ENCODE assay signal across 20 cellular contexts in the genomic region with DNA sequence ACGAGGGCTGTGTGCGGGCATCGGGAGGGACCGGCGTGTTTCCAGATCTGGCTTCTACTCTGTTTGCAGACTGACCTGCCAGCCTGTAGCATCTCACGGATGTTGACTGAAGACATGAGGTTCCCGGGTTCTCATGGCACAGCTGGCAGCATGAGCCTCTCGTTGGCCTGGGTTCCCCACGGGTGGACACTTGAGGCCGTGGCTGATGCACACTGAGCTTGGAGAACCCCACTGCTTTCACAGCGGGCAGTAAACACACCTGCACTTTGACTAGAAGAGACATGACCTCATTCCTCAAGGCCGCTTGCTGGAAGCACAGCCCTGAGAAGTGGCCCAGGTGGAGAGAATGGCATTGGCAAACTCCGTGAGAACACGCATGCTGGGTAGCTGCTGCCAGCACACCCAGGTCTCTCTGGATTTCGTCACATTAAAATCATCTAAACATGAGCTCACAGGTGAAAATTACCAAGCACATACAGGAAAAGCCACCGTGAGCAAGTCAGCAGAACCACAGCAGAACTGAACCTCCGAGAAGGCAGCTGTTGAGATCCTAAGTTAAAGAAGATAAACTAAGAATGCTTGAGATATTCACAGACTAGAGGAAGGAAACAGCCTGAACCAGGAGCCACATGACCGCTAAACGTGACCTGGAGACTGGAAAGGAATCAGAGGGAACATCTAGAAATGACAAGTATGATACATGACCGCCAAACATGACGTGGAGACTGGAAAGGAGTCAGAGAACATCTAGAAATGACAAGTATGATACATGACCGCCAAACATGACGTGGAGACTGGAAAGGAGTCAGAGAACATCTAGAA. TPM values are rescaled to one million over a fixed set of nuclear protein-coding genes. Genes with fewer than 3 reads are reported as not detected.
A peak's percentile ranks its signal among the peaks of the same experiment; 100 is the strongest.
DNase-seq lines count a peak whose midpoint lies in the region; ATAC-seq, FAIRE-seq and TF ChIP-seq lines count a peak whose summit lies in the region.
"Had no signal": no experiment of that assay in that cellular context is flagged by ENCODE, and none has a peak within 500 bp of the region (broad histone marks: within the 10 kb centered on the region; RNA-seq: fewer than 3 reads in every experiment).

No MANE protein-coding gene starts in this region.

- H3K9me3 Mint-ChIP-seq in activated naive CD4-positive, alpha-beta T cell treated with anti-CD3 and anti-CD28 coated beads, Interleukin-2, amount 50 U/mL, for 72 hours, result no peaks in the 10 kb centered on the region
- H3K9me3 Mint-ChIP-seq: HFFc6 had no signal

- no peak overlapping the region for H3K4me3 ChIP-seq in IMR-90 (ENCODE audit: insufficient read depth, low read depth, low read length)
- no peak overlapping the region for H3K4me3 ChIP-seq in body of pancreas
- no peak overlapping the region for H3K4me3 ChIP-seq in keratinocyte (ENCODE audit: control insufficient read depth in 2 of 3, extremely low read depth in 1 of 3, insufficient read depth in 2 of 3, low read depth in 1 of 3, low read length in 3 of 3)
- no peak overlapping the region for H3K4me3 ChIP-seq in trophoblast cell (ENCODE audit: low read depth, low read length)
- H3K4me3 ChIP-seq in foreskin fibroblast (ENCODE audit: low read depth in 1 of 2, low read length in 2 of 2), result no peak overlapping the region
- H3K4me3 ChIP-seq: MG63 had no signal

- H2BK20ac ChIP-seq in IMR-90 (ENCODE audit: low read depth, low read length), result 0 out of 2 replicates have a peak overlapping the region, but pooled peaks have one; percentile 77

- TF ChIP-seq POLR2A in IMR-90 (IDR thresholded peaks at IDR 0.05; ENCODE audit: low read depth, low read length) (no peak), body of pancreas (IDR thresholded peaks at IDR 0.05) (peak in 2 of 3 donors; percentile 66 to 70)

- H3K4me2 ChIP-seq in IMR-90 (ENCODE audit: low read depth, low read length) (no peak overlapping the region), keratinocyte (ENCODE audit: control insufficient read depth, extremely low read depth, insufficient read depth, low read depth, low read length) (no peak overlapping the region), trophoblast cell (ENCODE audit: low read length) (no peak overlapping the region)
- H3K4me2 ChIP-seq: KMS-11 had no signal

- in situ Hi-C loops in IMR-90 (cut with MboI; ENCODE audit: low sequenced_read_pairs), result no loop called here

- H4K5ac ChIP-seq in IMR-90 (ENCODE audit: low read depth, low read length), result no peak overlapping the region

- no peak overlapping the region for H4K12ac ChIP-seq in trophoblast cell (ENCODE audit: low read depth, low read length)

- H3K14ac ChIP-seq in IMR-90 (replicated peaks; ENCODE audit: low read depth, low read length), result no peak overlapping the region
- no peak overlapping the region for H3K14ac ChIP-seq in trophoblast cell (ENCODE audit: low read length)

- H2BK5ac ChIP-seq in IMR-90 (ENCODE audit: low read depth, low read length, poor library complexity, severe bottlenecking) (peak overlapping the region; percentile 11), trophoblast cell (ENCODE audit: low read depth, low read length, poor library complexity) (no peak overlapping the region)

- H3K9ac ChIP-seq in IMR-90 (ENCODE audit: low read depth, low read length) (no peak overlapping the region), keratinocyte (ENCODE audit: control insufficient read depth, extremely low read depth, insufficient read depth, low read length) (no peak overlapping the region), trophoblast cell (ENCODE audit: low read length) (no peak overlapping the region)
- H3K9ac ChIP-seq: KMS-11 had no signal

- no peak overlapping the region for H2BK15ac ChIP-seq in IMR-90 (ENCODE audit: low read depth, low read length)

- H3K18ac ChIP-seq in IMR-90 (ENCODE audit: low read depth, low read length) (no peak overlapping the region), trophoblast cell (ENCODE audit: low read length) (peak overlapping the region; percentile 10)

- ATAC-seq in IMR-90 (ENCODE audit: low read depth) (no peak), body of pancreas (peak; percentile 92)
- no peak for ATAC-seq in activated naive CD4-positive, alpha-beta T cell treated with anti-CD3 and anti-CD28 coated beads, Interleukin-2, amount 50 U/mL, for 72 hours
- ATAC-seq: Right ventricle myocardium inferior had no signal

- H2AFZ ChIP-seq in IMR-90 (replicated peaks; ENCODE audit: low read length, poor library complexity), result no peak overlapping the region
- H2AFZ ChIP-seq in keratinocyte (ENCODE audit: control insufficient read depth, low read length), result no peak overlapping the region
- no peak overlapping the region for H2AFZ ChIP-seq in trophoblast cell (ENCODE audit: insufficient read depth, low read length, poor library complexity)

- H4K20me1 ChIP-seq in IMR-90 (ENCODE audit: insufficient read depth, low read length) (peaks cover 20% of the 10 kb centered on the region), keratinocyte (ENCODE audit: control insufficient read depth, extremely low read depth, insufficient read depth, low read length) (no peaks in the 10 kb centered on the region)

- peak; percentile 29 for FAIRE-seq in keratinocyte (lab: Jason Lieb, UNC)
- FAIRE-seq in frontal cortex (lab: Jason Lieb, UNC), result no peak
- FAIRE-seq: GM12891, H54 had no signal

- intact Hi-C loops in IMR-90 (cut with micrococcal nuclease) (loop anchor here (5.0 kb wide), 1 partner anchor 47 kb away; a partner anchor contains a TSS), body of pancreas (cut with DNase I) (no loop called here)

- no peak overlapping the region for H3K56ac ChIP-seq in IMR-90 (ENCODE audit: extremely low read depth, insufficient read depth, low read length)

- H3K9me1 ChIP-seq in IMR-90 (ENCODE audit: insufficient read depth, low read length) (peaks cover 32% of the 10 kb centered on the region), keratinocyte (ENCODE audit: control insufficient read depth, extremely low read depth, insufficient read depth, low read length) (peaks cover 6% of the 10 kb centered on the region)

- DNase-seq in IMR-90 (no peak), body of pancreas (peak; percentile 94 to 97 (median 95)), keratinocyte (ENCODE audit: low read depth, low spot score) (no peak), trophoblast cell (peak in 1 of 2 donors; percentile 66), GM19240 (ENCODE audit: insufficient read length, low spot score) (no peak), foreskin fibroblast (no peak), frontal cortex (ENCODE audit: low spot score in 2 of 2) (no peak)
- no peak for DNase-seq in activated naive CD4-positive, alpha-beta T cell treated with anti-CD3 and anti-CD28 coated beads, Interleukin-2, amount 50 U/mL, for 72 hours (ENCODE audit: low spot score in 2 of 2)
- DNase-seq: DND-41, GF-D8, HFFc6, MG63, NCI-H1092 treated with DMSO at 0.1 percent for 48 hours, NCI-H1694, NCI-H2227 treated with DMSO at 0.1 percent for 48 hours, NCI-H524 had no signal

- H3K79me1 ChIP-seq in IMR-90 (ENCODE audit: low read depth in 1 of 2, low read length in 2 of 2), result peaks cover 22 to 62% of the 10 kb centered on the region in 2 experiments
- no peaks in the 10 kb centered on the region for H3K79me1 ChIP-seq in trophoblast cell (ENCODE audit: low read length)

- H3K79me2 ChIP-seq in keratinocyte (ENCODE audit: control insufficient read depth, insufficient read depth, low read length) (peaks cover 21% of the 10 kb centered on the region), trophoblast cell (ENCODE audit: control insufficient read depth, insufficient read depth, low read length, poor library complexity) (no peaks in the 10 kb centered on the region)

- CTCF ChIA-PET in IMR-90 (lab: Yijun Ruan, JAX), result interaction anchor here (0.6 to 1.1 kb wide), 2 partner anchors 19 to 74 kb away, joined by 3 read pairs; no protein-coding TSS in a partner anchor

- H3K36me3 Mint-ChIP-seq in activated naive CD4-positive, alpha-beta T cell treated with anti-CD3 and anti-CD28 coated beads, Interleukin-2, amount 50 U/mL, for 72 hours, result peaks cover 0 to 6% of the 10 kb centered on the region in 2 donors

- BruUV-seq in IMR-90 (replicated peaks; lab: Mats Ljungman, UMichigan), result no TSS peak

- WGBS in IMR-90 (ENCODE audit: extremely low coverage in 2 of 2, insufficient read length in 1 of 2), 2 experiments, result 95% methylated on average over 7 of the region's 23 CpGs; no CpG with 5 or more reads in 1 of the 2 experiments
- WGBS in body of pancreas, 2 donors, result 35 to 48% methylated on average over 12 to 21 of the region's 23 CpGs
- no CpG with 5 or more reads among the region's 23 CpGs for WGBS in trophoblast cell (ENCODE audit: extremely low coverage, insufficient coverage, insufficient read length)

- no peak overlapping the region for H2BK12ac ChIP-seq in trophoblast cell (ENCODE audit: low read length)

- no peak overlapping the region for H3K27ac Mint-ChIP-seq in activated naive CD4-positive, alpha-beta T cell treated with anti-CD3 and anti-CD28 coated beads, Interleukin-2, amount 50 U/mL, for 72 hours

- no peak overlapping the region for H3K23ac ChIP-seq in IMR-90 (ENCODE audit: low read depth, low read length)
- H3K23ac ChIP-seq in trophoblast cell (ENCODE audit: low read length), result no peak overlapping the region

- TF ChIP-seq CTCF in IMR-90 (conservative IDR thresholded peaks at IDR 0.05; ENCODE audit: low read depth, low read length), result no peak
- peak in 2 of 7 experiments; percentile 12 to 16 for TF ChIP-seq CTCF in body of pancreas (IDR thresholded peaks at IDR 0.05)
- no peak for TF ChIP-seq CTCF in keratinocyte (optimal IDR thresholded peaks at IDR 0.05 in 1 of 3, IDR thresholded peaks at IDR 0.05 in 1 of 3, conservative IDR thresholded peaks at IDR 0.05 in 1 of 3; ENCODE audit: extremely low read depth in 1 of 3, insufficient read depth in 2 of 3, low read length in 3 of 3)
- TF ChIP-seq CTCF in foreskin fibroblast (IDR thresholded peaks at IDR 0.05; ENCODE audit: low read depth, low read length), result no peak

- H3K4ac ChIP-seq in IMR-90 (ENCODE audit: low read depth, low read length) (peak overlapping the region; percentile 72; the same call in 1 of the 2 replicates), trophoblast cell (ENCODE audit: low read depth, low read length) (no peak overlapping the region)

- TF ChIP-seq RAD21 in IMR-90 (IDR thresholded peaks at IDR 0.05; ENCODE audit: low read length), result no peak

- POLR2A ChIA-PET in IMR-90 (lab: Charles Lee; ENCODE audit: unreplicated experiment), result no interaction called here

- H4K8ac ChIP-seq in IMR-90 (ENCODE audit: low read depth in 2 of 2, low read length in 2 of 2), result no peak overlapping the region
- no peak overlapping the region for H4K8ac ChIP-seq in trophoblast cell (ENCODE audit: low read depth, low read length)

- peaks cover 21% of the 10 kb centered on the region for H3K4me1 ChIP-seq in IMR-90 (ENCODE audit: control insufficient read depth, insufficient read depth, low read length)
- peaks cover 68% of the 10 kb centered on the region for H3K4me1 ChIP-seq in body of pancreas
- peaks cover 39% of the 10 kb centered on the region for H3K4me1 ChIP-seq in keratinocyte (ENCODE audit: control insufficient read depth, extremely low read depth, insufficient read depth, low read length)
- peaks cover 3 to 7% of the 10 kb centered on the region in 2 experiments for H3K4me1 ChIP-seq in trophoblast cell (ENCODE audit: control insufficient read depth in 1 of 2, insufficient read depth in 2 of 2, low read length in 2 of 2)

- H3K27me3 ChIP-seq in IMR-90 (ENCODE audit: control insufficient read depth, insufficient read depth, low read length) (no peaks in the 10 kb centered on the region), body of pancreas (no peaks in the 10 kb centered on the region), keratinocyte (ENCODE audit: control insufficient read depth, extremely low read depth, insufficient read depth, low read length) (no peaks in the 10 kb centered on the region), trophoblast cell (ENCODE audit: insufficient read depth, low read length) (no peaks in the 10 kb centered on the region)
- H3K27me3 ChIP-seq: MG63 had no signal

- H3K27ac ChIP-seq in IMR-90 (ENCODE audit: insufficient read depth, low read length) (no peak overlapping the region), body of pancreas (peak overlapping the region; percentile 86 to 96 (median 91)), keratinocyte (ENCODE audit: control insufficient read depth, insufficient read depth, low read length) (no peak overlapping the region), trophoblast cell (ENCODE audit: low read depth, low read length) (no peak overlapping the region)
- H3K27ac ChIP-seq: KMS-11 had no signal

- no peak overlapping the region for H2AK9ac ChIP-seq in IMR-90 (replicated peaks; ENCODE audit: low read depth, low read length, poor library complexity)

- 0 out of 2 replicates have a peak overlapping the region, but pooled peaks have one; percentile 29 for H2AK5ac ChIP-seq in IMR-90 (ENCODE audit: low read depth, low read length)
- no peak overlapping the region for H2AK5ac ChIP-seq in trophoblast cell (ENCODE audit: low read length)

- dilution Hi-C loops in IMR-90 (cut with HindIII; ENCODE audit: low sequenced_read_pairs, unreplicated experiment) (no loop called here), keratinocyte (cut with MboI; ENCODE audit: extremely low pct_ligation_motif_present, low sequenced_read_pairs) (no loop called here)

- H3K9me3 ChIP-seq in IMR-90 (ENCODE audit: control insufficient read depth, insufficient read depth, low read length) (no peaks in the 10 kb centered on the region), body of pancreas (no peaks in the 10 kb centered on the region), keratinocyte (ENCODE audit: control insufficient read depth, low read depth, low read length) (no peaks in the 10 kb centered on the region), trophoblast cell (ENCODE audit: insufficient read depth, low read depth, low read length) (peaks cover 3% of the 10 kb centered on the region)
- H3K9me3 ChIP-seq: MG63 had no signal

- peak overlapping the region; percentile 86 for H2BK120ac ChIP-seq in IMR-90 (ENCODE audit: low read depth, low read length)
- H2BK120ac ChIP-seq in trophoblast cell (ENCODE audit: insufficient read depth, low read length, poor library complexity), result no peak overlapping the region

- peak overlapping the region; percentile 19; the same call in 1 of the 2 replicates for H4K91ac ChIP-seq in IMR-90 (ENCODE audit: insufficient read depth, low read depth, low read length)
- H4K91ac ChIP-seq in trophoblast cell (ENCODE audit: low read depth, low read length), result no peak overlapping the region

- peaks cover 38% of the 10 kb centered on the region for H3K36me3 ChIP-seq in IMR-90 (ENCODE audit: control insufficient read depth, insufficient read depth, low read length)
- peaks cover 0 to 15% of the 10 kb centered on the region in 2 donors for H3K36me3 ChIP-seq in body of pancreas (replicated peaks in 1 of 2; ENCODE audit: insufficient read depth in 1 of 2, low read depth in 2 of 2)
- H3K36me3 ChIP-seq in keratinocyte (ENCODE audit: control insufficient read depth in 2 of 2, extremely low read depth in 1 of 2, insufficient read depth in 2 of 2, low read length in 2 of 2), result peaks cover 26 to 46% of the 10 kb centered on the region in 2 experiments
- H3K36me3 ChIP-seq in trophoblast cell (ENCODE audit: control insufficient read depth in 1 of 2, insufficient read depth in 2 of 2, low read length in 2 of 2), result peaks cover 64% of the 10 kb centered on the region in 2 experiments

RNA-seq across cellular contexts. Expression of a gene that starts 32.5 kb away (rescaled TPM):
- 134 and 252 TPM in 2 replicates for total RNA-seq in IMR-90 (2012; rRNA removed)
- polyA plus RNA-seq in IMR-90 (2012; rRNA removed), result 181 and 211 TPM in 2 replicates
- 221 and 286 TPM in 2 replicates for polyA plus RNA-seq in IMR-90 (2012; cell fraction: cytosol; rRNA removed)
- 248 and 274 TPM in 2 replicates for polyA plus RNA-seq in IMR-90 (2012; cell fraction: nucleus; rRNA removed; ENCODE audit: low replicate concordance)
- total RNA-seq in body of pancreas, result 100 to 1,000 TPM; 147 to 158 TPM
- 42.7 to 77.9 TPM (median 55.2 TPM) in 3 replicates for polyA plus RNA-seq in keratinocyte
- polyA plus RNA-seq in keratinocyte (2011; ENCODE audit: low read depth), result 45.3 TPM
- 55.0 and 56.0 TPM in 2 replicates for polyA plus RNA-seq in keratinocyte (2011; cell fraction: cytosol; rRNA removed)
- polyA plus RNA-seq in keratinocyte (2011; cell fraction: nucleus; rRNA removed), result 32.1 and 38.4 TPM in 2 replicates
- 42.5 and 44.9 TPM in 2 replicates for polyA plus RNA-seq in keratinocyte (2012; ENCODE audit: low replicate concordance)
- polyA minus RNA-seq in keratinocyte, result 11.4 to 26.2 TPM (median 18.2 TPM) in 3 replicates
- polyA minus RNA-seq in keratinocyte (2011; cell fraction: cytosol; rRNA and poly(A)+ RNA removed), result 45.1 TPM
- 12.8 and 14.2 TPM in 2 replicates for polyA minus RNA-seq in keratinocyte (2011; cell fraction: nucleus; rRNA and poly(A)+ RNA removed)
- polyA plus RNA-seq in trophoblast cell (2013), result 237 and 248 TPM in 2 replicates
- 100 to 1,000 TPM in 1 of 2 donors, 10 to 100 TPM in 1; 21.4 to 182 TPM for total RNA-seq in activated naive CD4-positive, alpha-beta T cell treated with anti-CD3 and anti-CD28 coated beads, Interleukin-2, amount 50 U/mL, for 72 hours
- 33.0 TPM for total RNA-seq in frontal cortex

RNA-seq across cellular contexts. Expression of a gene that starts 48.4 kb away (rescaled TPM):
- 21.1 and 23.8 TPM in 2 replicates for total RNA-seq in IMR-90 (2012; rRNA removed)
- 22.8 and 23.3 TPM in 2 replicates for polyA plus RNA-seq in IMR-90 (2012; rRNA removed)
- 16.2 and 18.1 TPM in 2 replicates for polyA plus RNA-seq in IMR-90 (2012; cell fraction: cytosol; rRNA removed)
- 34.7 and 54.8 TPM in 2 replicates for polyA plus RNA-seq in IMR-90 (2012; cell fraction: nucleus; rRNA removed; ENCODE audit: low replicate concordance)
- 10 to 100 TPM; 43.1 to 52.4 TPM for total RNA-seq in body of pancreas
- 37.7 to 49.1 TPM (median 42.4 TPM) in 3 replicates for polyA plus RNA-seq in keratinocyte
- 21.4 TPM for polyA plus RNA-seq in keratinocyte (2011; ENCODE audit: low read depth)
- polyA plus RNA-seq in keratinocyte (2011; cell fraction: cytosol; rRNA removed), result 42.4 and 43.6 TPM in 2 replicates
- 50.5 and 54.4 TPM in 2 replicates for polyA plus RNA-seq in keratinocyte (2011; cell fraction: nucleus; rRNA removed)
- 30.2 and 33.7 TPM in 2 replicates for polyA plus RNA-seq in keratinocyte (2012; ENCODE audit: low replicate concordance)
- 45.4 to 48.3 TPM (median 46.3 TPM) in 3 replicates for polyA minus RNA-seq in keratinocyte
- polyA minus RNA-seq in keratinocyte (2011; cell fraction: cytosol; rRNA and poly(A)+ RNA removed), result 26.5 TPM
- 15.2 and 28.3 TPM in 2 replicates for polyA minus RNA-seq in keratinocyte (2011; cell fraction: nucleus; rRNA and poly(A)+ RNA removed)
- polyA plus RNA-seq in trophoblast cell (2013), result 40.4 and 40.5 TPM in 2 replicates
- 10 to 100 TPM; 36.2 to 41.6 TPM for total RNA-seq in activated naive CD4-positive, alpha-beta T cell treated with anti-CD3 and anti-CD28 coated beads, Interleukin-2, amount 50 U/mL, for 72 hours
- total RNA-seq in frontal cortex, result 53.4 TPM

Comparison
In these comparisons a context has a peak if more than half of its experiments do, and no peak if none do; other contexts are left out.
1. DNase-seq: peak in body of pancreas (4 of 4); none in IMR-90 (single experiment), keratinocyte (single experiment), GM19240 (single experiment), foreskin fibroblast (0 of 2), activated naive CD4-positive, alpha-beta T cell treated with anti-CD3 and anti-CD28 coated beads, Interleukin-2, amount 50 U/mL, for 72 hours (0 of 2) and frontal cortex (0 of 2).
2. H3K27ac ChIP-seq: peak in body of pancreas (4 of 4); none in IMR-90 (single experiment), keratinocyte (single experiment) and trophoblast cell (single experiment).